18 cellular contexts compared by ENCODE assay signal in the genomic region with DNA sequence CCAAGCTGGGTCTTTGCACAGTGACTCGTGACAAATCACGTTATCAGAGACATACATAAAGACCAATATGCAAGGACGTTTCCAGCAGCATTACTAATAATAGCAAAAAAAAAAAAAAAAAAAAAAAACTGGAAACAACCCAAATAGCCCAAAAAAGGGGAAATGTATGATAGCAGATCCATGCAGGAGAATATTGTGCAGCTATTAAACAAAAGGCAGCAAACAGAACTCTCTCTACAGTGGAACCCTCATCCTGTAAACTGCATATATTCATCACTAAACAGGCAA. TPM values are rescaled to one million over a fixed set of nuclear protein-coding genes. Genes with fewer than 3 reads are reported as not detected.
DNase-seq lines count a peak whose midpoint lies in the region; ATAC-seq and TF ChIP-seq lines count a peak whose summit lies in the region.
"Had no signal": no experiment of that assay in that cellular context is flagged by ENCODE, and none has a peak within 500 bp of the region (broad histone marks: within the 10 kb centered on the region; RNA-seq: fewer than 3 reads in every experiment).

No MANE protein-coding gene starts in this region.

- no peak for ATAC-seq in CD4-positive, alpha-beta T cell (ENCODE audit: poor library complexity)
- ATAC-seq in activated T-helper 17 cell treated with anti-CD3 and anti-CD28 coated beads, Interleukin-2, amount 50 U/mL, for 72 hours (replicated peaks) = no peak
- no peak for ATAC-seq in naive thymus-derived CD4-positive, alpha-beta T cell
- ATAC-seq in GM18511 (IDR thresholded peaks at IDR 0.05; ENCODE audit: unreplicated experiment) (no peak), HG02870 (IDR thresholded peaks at IDR 0.05; ENCODE audit: unreplicated experiment) (no peak)
- ATAC-seq: esophagus mucosa, HCT116 had no signal

- no peaks in the 10 kb centered on the region for H3K27me3 Mint-ChIP-seq in CD4-positive, alpha-beta T cell
- H3K27me3 Mint-ChIP-seq in activated T-helper 17 cell treated with anti-CD3 and anti-CD28 coated beads, Interleukin-2, amount 50 U/mL, for 72 hours = no peaks in the 10 kb centered on the region
- H3K27me3 Mint-ChIP-seq in naive thymus-derived CD4-positive, alpha-beta T cell = peaks cover 0 to 3% (median 0%) of the 10 kb centered on the region in 5 donors

- POLR2A ChIA-PET in CD4-positive, alpha-beta T cell (lab: Charles Lee) = interaction anchor here (0.9 to 2.0 kb wide), 2 partner anchors 8 to 38 kb away, joined by 3 to 7 read pairs; a partner anchor contains a TSS
- POLR2A ChIA-PET in naive thymus-derived CD4-positive, alpha-beta T cell (lab: Charles Lee) = interaction anchor here (0.6 to 0.8 kb wide), 2 partner anchors 30 to 74 kb away, joined by 3 read pairs; a partner anchor contains a TSS

- no peaks in the 10 kb centered on the region for H3K36me3 ChIP-seq in naive thymus-derived CD4-positive, alpha-beta T cell (ENCODE audit: control insufficient read depth in 2 of 3, insufficient read depth in 3 of 3, low read length in 3 of 3)
- H3K36me3 ChIP-seq: colonic mucosa, heart right ventricle, stomach had no signal

- H3K9me3 Mint-ChIP-seq in CD4-positive, alpha-beta T cell = no peaks in the 10 kb centered on the region
- no peaks in the 10 kb centered on the region for H3K9me3 Mint-ChIP-seq in activated T-helper 17 cell treated with anti-CD3 and anti-CD28 coated beads, Interleukin-2, amount 50 U/mL, for 72 hours
- no peaks in the 10 kb centered on the region for H3K9me3 Mint-ChIP-seq in naive thymus-derived CD4-positive, alpha-beta T cell

- H3K4me1 Mint-ChIP-seq in CD4-positive, alpha-beta T cell (ENCODE audit: low read depth) = peaks cover 25% of the 10 kb centered on the region
- H3K4me1 Mint-ChIP-seq in activated T-helper 17 cell treated with anti-CD3 and anti-CD28 coated beads, Interleukin-2, amount 50 U/mL, for 72 hours = peaks cover 20% of the 10 kb centered on the region
- H3K4me1 Mint-ChIP-seq in naive thymus-derived CD4-positive, alpha-beta T cell = peaks cover 8 to 32% (median 19%) of the 10 kb centered on the region in 7 donors

- H3K4me3 Mint-ChIP-seq in CD4-positive, alpha-beta T cell = peak overlapping the region; percentile 86
- peak overlapping the region; percentile 77 for H3K4me3 Mint-ChIP-seq in activated T-helper 17 cell treated with anti-CD3 and anti-CD28 coated beads, Interleukin-2, amount 50 U/mL, for 72 hours
- peak overlapping the region; percentile 73 to 91 (median 84) for H3K4me3 Mint-ChIP-seq in naive thymus-derived CD4-positive, alpha-beta T cell

- no peaks in the 10 kb centered on the region for H3K36me3 Mint-ChIP-seq in CD4-positive, alpha-beta T cell (ENCODE audit: low read depth)
- no peaks in the 10 kb centered on the region for H3K36me3 Mint-ChIP-seq in activated T-helper 17 cell treated with anti-CD3 and anti-CD28 coated beads, Interleukin-2, amount 50 U/mL, for 72 hours (ENCODE audit: low read depth)
- no peaks in the 10 kb centered on the region for H3K36me3 Mint-ChIP-seq in naive thymus-derived CD4-positive, alpha-beta T cell

- DNase-seq in CD4-positive, alpha-beta T cell = no peak
- no peak for DNase-seq in GM12864 (ENCODE audit: low read depth)
- no peak for DNase-seq in naive thymus-derived CD4-positive, alpha-beta T cell
- DNase-seq in NCI-H345 (lab: John Stamatoyannopoulos, UW) = no peak
- DNase-seq: colonic mucosa; heart right ventricle; NCI-H1105; NCI-H2227 treated with DMSO at 0.1 percent for 48 hours; NK-92 treated with Interleukin-12 subunit alpha and Interleukin-12 subunit beta, amount 100 ng/mL, for 24 hours; small intestine; stomach had no signal

- peaks cover 4 to 8% of the 10 kb centered on the region in 2 donors for H3K4me1 ChIP-seq in naive thymus-derived CD4-positive, alpha-beta T cell (ENCODE audit: control insufficient read depth in 2 of 2, insufficient read depth in 2 of 2, low read length in 2 of 2)
- H3K4me1 ChIP-seq: colonic mucosa, parathyroid adenoma had no signal

- CTCF ChIA-PET in CD4-positive, alpha-beta T cell (lab: Charles Lee) = interaction anchor here (0.6 to 0.7 kb wide), 2 partner anchors 24 to 444 kb away, joined by 3 read pairs; no protein-coding TSS in a partner anchor
- CTCF ChIA-PET in naive thymus-derived CD4-positive, alpha-beta T cell (lab: Charles Lee) = interaction anchor here (0.6 to 1.4 kb wide), 2 partner anchors 14 to 832 kb away, joined by 3 read pairs; no protein-coding TSS in a partner anchor

- no peaks in the 10 kb centered on the region for H3K27me3 ChIP-seq in CD4-positive, alpha-beta T cell (ENCODE audit: control insufficient read depth, insufficient read depth, low read length)
- no peaks in the 10 kb centered on the region for H3K27me3 ChIP-seq in naive thymus-derived CD4-positive, alpha-beta T cell (ENCODE audit: control insufficient read depth in 2 of 2, insufficient read depth in 2 of 2, low read length in 2 of 2)
- H3K27me3 ChIP-seq: colonic mucosa, stomach had no signal

- peak overlapping the region; percentile 93 for H3K27ac Mint-ChIP-seq in CD4-positive, alpha-beta T cell
- H3K27ac Mint-ChIP-seq in activated T-helper 17 cell treated with anti-CD3 and anti-CD28 coated beads, Interleukin-2, amount 50 U/mL, for 72 hours = peak overlapping the region; percentile 93
- H3K27ac Mint-ChIP-seq in naive thymus-derived CD4-positive, alpha-beta T cell = peak overlapping the region; percentile 86 to 97 (median 91)

- TF ChIP-seq CTCF in CD4-positive, alpha-beta T cell (IDR thresholded peaks at IDR 0.05) = no peak
- no peak for TF ChIP-seq CTCF in GM12864 (IDR thresholded peaks at IDR 0.05; ENCODE audit: low read depth, low read length, missing control alignments)

- H3K4me3 ChIP-seq in GM12864 (ENCODE audit: low read depth, low read length) = peak overlapping the region; percentile 42
- H3K4me3 ChIP-seq in naive thymus-derived CD4-positive, alpha-beta T cell (ENCODE audit: low read length) = peak overlapping the region; percentile 51
- H3K4me3 ChIP-seq: colonic mucosa, mucosa of descending colon, stomach had no signal

- no peaks in the 10 kb centered on the region for H3K9me3 ChIP-seq in CD4-positive, alpha-beta T cell (ENCODE audit: control insufficient read depth, low read length)
- H3K9me3 ChIP-seq in naive thymus-derived CD4-positive, alpha-beta T cell (ENCODE audit: control insufficient read depth in 2 of 3, low read length in 3 of 3) = no peaks in the 10 kb centered on the region
- H3K9me3 ChIP-seq: colonic mucosa, heart right ventricle, mucosa of descending colon, stomach had no signal

- no peak overlapping the region for H3K27ac ChIP-seq in CD4-positive, alpha-beta T cell (ENCODE audit: low read depth, low read length)
- peak overlapping the region; percentile 69 for H3K27ac ChIP-seq in naive thymus-derived CD4-positive, alpha-beta T cell (ENCODE audit: low read depth, low read length)
- H3K27ac ChIP-seq: colonic mucosa, parathyroid adenoma, stomach had no signal

- intact Hi-C loops in CD4-positive, alpha-beta T cell (cut with DNase I, micrococcal nuclease) = no loop called here
- intact Hi-C loops in naive thymus-derived CD4-positive, alpha-beta T cell (cut with micrococcal nuclease) = loop anchor here in 1 of 2 donors (2.0 to 10.0 kb wide), 2 partner anchors 38 to 506 kb away; a partner anchor contains a TSS

RNA-seq across cellular contexts. Expression of a gene that starts 37.7 kb away (rescaled TPM):
- 10 to 100 TPM; 12.3 to 15.5 TPM for total RNA-seq in CD4-positive, alpha-beta T cell
- total RNA-seq in activated T-helper 17 cell treated with anti-CD3 and anti-CD28 coated beads, Interleukin-2, amount 50 U/mL, for 72 hours = 10 to 100 TPM; 17.9 to 36.8 TPM
- 10 to 100 TPM; 11.1 to 33.6 (median 17.9) TPM for total RNA-seq in naive thymus-derived CD4-positive, alpha-beta T cell
- polyA plus RNA-seq in naive thymus-derived CD4-positive, alpha-beta T cell = 10 to 100 TPM; 16.2 to 18.2 TPM
